Comparison of ENCODE assay signal across 14 cellular contexts in genomic region chr17:2085648-2085949, GRCh38. TPM values are rescaled to one million over a fixed set of nuclear protein-coding genes. Genes with fewer than 3 reads are reported as not detected.
DNase-seq lines count a peak whose midpoint lies in the region; ATAC-seq and TF ChIP-seq lines count a peak whose summit lies in the region.
"Had no signal": no experiment of that assay in that cellular context is flagged by ENCODE, and none has a peak within 500 bp of the region (broad histone marks: within the 10 kb centered on the region; RNA-seq: fewer than 3 reads in every experiment).

No MANE protein-coding gene starts in this region.

- peak overlapping the region in 1 of 10 donors; percentile 19 for H3K27ac Mint-ChIP-seq in naive thymus-derived CD8-positive, alpha-beta T cell
- H3K27ac Mint-ChIP-seq: T-helper 17 cell had no signal

- no peaks in the 10 kb centered on the region for H3K9me3 ChIP-seq in ascending aorta

- DNase-seq in EL (peak; percentile 67), ascending aorta (ENCODE audit: low spot score in 2 of 2) (no peak), left cardiac atrium (peak; percentile 74), pulmonary artery endothelial cell (ENCODE audit: low read depth, low spot score) (peak; percentile 60), Kasumi-1 (lab: John Stamatoyannopoulos, UW) (no peak)
- DNase-seq in activated CD4-positive, alpha-beta T cell treated with anti-CD3 and anti-CD28 coated beads, Interleukin-2, amount 50 U/mL, for 1 hour: no peak
- no peak for DNase-seq in naive thymus-derived CD8-positive, alpha-beta T cell
- DNase-seq: CD8-positive, alpha-beta memory T cell; natural killer cell; NCI-H446 treated with DMSO at 0.1 percent for 48 hours; T-helper 17 cell had no signal

- H3K4me1 ChIP-seq in ascending aorta: peaks cover 0 to 42% of the 10 kb centered on the region in 2 donors

- peak; percentile 16 to 25 for ATAC-seq in left cardiac atrium
- no peak for ATAC-seq in GM18511 (IDR thresholded peaks at IDR 0.05; ENCODE audit: unreplicated experiment)
- ATAC-seq in naive thymus-derived CD8-positive, alpha-beta T cell: no peak
- ATAC-seq: GM12878, K562, natural killer cell, T-helper 17 cell had no signal

- H3K4me3 ChIP-seq in ascending aorta: no peak overlapping the region
- H3K4me3 ChIP-seq: GM12878, K562 had no signal

- H3K36me3 ChIP-seq in ascending aorta: peaks cover 13 to 26% of the 10 kb centered on the region in 2 donors

- H3K27me3 Mint-ChIP-seq in naive thymus-derived CD8-positive, alpha-beta T cell: no peaks in the 10 kb centered on the region
- H3K27me3 Mint-ChIP-seq: CD8-positive, alpha-beta memory T cell; T-helper 17 cell had no signal

- peaks cover 6 to 48% (median 33%) of the 10 kb centered on the region in 3 donors for H3K36me3 Mint-ChIP-seq in naive thymus-derived CD8-positive, alpha-beta T cell
- H3K36me3 Mint-ChIP-seq: natural killer cell had no signal

- peak overlapping the region; percentile 59 to 67 for H3K27ac ChIP-seq in ascending aorta

- intact Hi-C loops in ascending aorta (cut with DNase I) (no loop called here), left cardiac atrium (cut with DNase I) (no loop called here)

- H3K9me3 Mint-ChIP-seq in naive thymus-derived CD8-positive, alpha-beta T cell: no peaks in the 10 kb centered on the region
- H3K9me3 Mint-ChIP-seq: CD8-positive, alpha-beta memory T cell; natural killer cell had no signal

- no peak for TF ChIP-seq CTCF in ascending aorta (IDR thresholded peaks at IDR 0.05)

- H3K27me3 ChIP-seq in ascending aorta: no peaks in the 10 kb centered on the region

- H3K4me1 Mint-ChIP-seq in naive thymus-derived CD8-positive, alpha-beta T cell: peaks cover 22 to 79% (median 37%) of the 10 kb centered on the region in 4 donors

- H3K4me3 Mint-ChIP-seq in naive thymus-derived CD8-positive, alpha-beta T cell: peak overlapping the region in 1 of 10 donors; percentile 30
- H3K4me3 Mint-ChIP-seq: natural killer cell, T-helper 17 cell had no signal

- POLR2A ChIA-PET in naive thymus-derived CD8-positive, alpha-beta T cell (lab: Charles Lee): no interaction called here

RNA-seq across cellular contexts. Expression of gene HIC1, which starts 30.7 kb away (rescaled TPM):
- total RNA-seq in ascending aorta (131 TPM), left cardiac atrium (10 to 100 TPM; 20.6 to 22.1 TPM), pulmonary artery endothelial cell (34.6 and 35.1 TPM in 2 replicates)
- total RNA-seq in naive thymus-derived CD8-positive, alpha-beta T cell: 1 to 10 TPM; 1.5 to 1.6 TPM
- polyA plus RNA-seq in naive thymus-derived CD8-positive, alpha-beta T cell: under 1 TPM in 2 of 3 donors, not detected in 1; 0.08 to 0.10 TPM

RNA-seq across cellular contexts. Expression of gene OVCA2, which starts 43.8 kb away (rescaled TPM):
- total RNA-seq in ascending aorta (71.3 TPM), left cardiac atrium (10 to 100 TPM; 15.4 to 26.5 TPM), pulmonary artery endothelial cell (67.8 and 78.2 TPM in 2 replicates)
- 10 to 100 TPM; 30.8 to 32.6 TPM for total RNA-seq in naive thymus-derived CD8-positive, alpha-beta T cell
- polyA plus RNA-seq in naive thymus-derived CD8-positive, alpha-beta T cell: 10 to 100 TPM; 43.9 to 49.1 (median 45.8) TPM

RNA-seq across cellular contexts. Expression of gene DPH1, which starts 55.6 kb away (rescaled TPM):
- total RNA-seq in ascending aorta: 125 TPM
- total RNA-seq in left cardiac atrium: 10 to 100 TPM; 21.2 to 30.8 TPM
- 13.2 and 18.4 TPM in 2 replicates for total RNA-seq in pulmonary artery endothelial cell
- 100 to 1,000 TPM; 124 TPM for total RNA-seq in naive thymus-derived CD8-positive, alpha-beta T cell
- polyA plus RNA-seq in naive thymus-derived CD8-positive, alpha-beta T cell: 10 to 100 TPM; 26.6 to 47.0 (median 35.5) TPM

Comparison
In these comparisons a context has a peak if more than half of its experiments do, and no peak if none do; other contexts are left out.
1. DNase-seq: peak in EL (single experiment), left cardiac atrium (single experiment) and pulmonary artery endothelial cell (single experiment); none in ascending aorta (0 of 2), Kasumi-1 (0 of 2), activated CD4-positive, alpha-beta T cell treated with anti-CD3 and anti-CD28 coated beads, Interleukin-2, amount 50 U/mL, for 1 hour (single experiment) and naive thymus-derived CD8-positive, alpha-beta T cell (0 of 10).
2. ATAC-seq: peak in left cardiac atrium (2 of 2); none in GM18511 (single experiment) and naive thymus-derived CD8-positive, alpha-beta T cell (0 of 2).
3. RNA of gene HIC1, which starts 30.7 kb away (total RNA-seq): 131 TPM in ascending aorta (single experiment), 34.6 to 35.1 TPM in pulmonary artery endothelial cell and 20.6 to 22.1 TPM in left cardiac atrium; 1.5 to 1.6 TPM in naive thymus-derived CD8-positive, alpha-beta T cell; every median in the first group is over 4 times any median in the second.